In the genomic region with DNA sequence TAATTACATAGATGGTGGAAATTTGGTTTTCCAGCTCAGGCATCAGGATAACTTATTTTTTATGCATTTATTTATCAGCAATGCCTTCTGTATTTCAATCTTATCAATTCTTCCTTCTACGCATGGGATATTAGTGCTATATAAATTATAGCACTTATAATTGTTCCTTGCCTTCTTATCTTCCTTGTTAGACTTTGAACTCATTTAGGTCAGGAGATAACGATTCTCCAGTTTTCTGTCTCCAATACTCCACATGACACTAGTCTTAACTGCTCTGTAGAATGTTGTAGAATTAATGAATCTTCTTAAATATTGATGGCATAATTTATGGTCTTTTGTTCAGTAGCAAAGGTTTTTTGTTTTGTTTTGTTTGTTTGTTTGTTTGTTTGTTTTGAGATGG, we compare ENCODE assay signal across 37 cellular contexts. TPM values are rescaled to one million over a fixed set of nuclear protein-coding genes. Genes with fewer than 3 reads are reported as not detected.
"Had no signal": no experiment of that assay in that cellular context is flagged by ENCODE, and none has a peak within 500 bp of the region (broad histone marks: within the 10 kb centered on the region; RNA-seq: fewer than 3 reads in every experiment).

No MANE protein-coding gene starts in this region.

- H3K9me3 ChIP-seq: MG63 had no signal

- DNase-seq: Karpas-422, Kasumi-1, KG1, MG63, MM.1S, MV-4-11, NCI-H1048, NCI-H1092, NCI-H1092 treated with DMSO at 0.1 percent for 48 hours, NCI-H1105, NCI-H1105 treated with DMSO at 0.1 percent for 48 hours, NCI-H1417, NCI-H1417 treated with DMSO at 0.1 percent for 48 hours, NCI-H1436, NCI-H1436 treated with DMSO at 0.1 percent for 48 hours, NCI-H146, NCI-H1694, NCI-H1694 treated with DMSO at 0.1 percent for 48 hours, NCI-H187, NCI-H187 treated with DMSO at 0.1 percent for 48 hours, NCI-H1930, NCI-H2029, NCI-H2029 treated with DMSO at 0.1 percent for 48 hours, NCI-H2081, NCI-H2081 treated with DMSO at 0.1 percent for 48 hours, NCI-H2107, NCI-H2171, NCI-H2171 treated with DMSO at 0.1 percent for 48 hours, NCI-H2227 treated with DMSO at 0.1 percent for 48 hours, NCI-H226, NCI-H345, NCI-H446, NCI-H446 treated with DMSO at 0.1 percent for 48 hours had no signal

- H3K27me3 ChIP-seq: MG63 had no signal

- H3K36me3 ChIP-seq: MG63 had no signal

- H3K4me3 ChIP-seq: MG63 had no signal

- H3K27ac ChIP-seq: KMS-11 had no signal

RNA-seq across cellular contexts. Expression of a gene that starts 10.7 kb away (rescaled TPM):
- total RNA-seq: LHCN-M2, MCF 10A, NCI-H460 had no signal
